ENCODE assay signal across 14 cellular contexts in genomic region chr13:110365876-110366275, GRCh38. TPM values are rescaled to one million over a fixed set of nuclear protein-coding genes. Genes with fewer than 3 reads are reported as not detected.
"Had no signal": no experiment of that assay in that cellular context is flagged by ENCODE, and none has a peak within 500 bp of the region (broad histone marks: within the 10 kb centered on the region; RNA-seq: fewer than 3 reads in every experiment).

No MANE protein-coding gene starts in this region.

- ATAC-seq: left colon, lower lobe of right lung had no signal

- H3K36me3 ChIP-seq: esophagus squamous epithelium, lower lobe of right lung had no signal

- H3K4me3 ChIP-seq: esophagus squamous epithelium, hepatocyte, lower lobe of right lung had no signal

- H3K9me3 ChIP-seq: esophagus squamous epithelium, lower lobe of right lung, SK-N-SH had no signal

- DNase-seq: activated naive CD4-positive, alpha-beta T cell; activated naive CD8-positive, alpha-beta T cell treated with anti-CD3 and anti-CD28 coated beads for 36 hours; amygdala; effector CD8-positive, alpha-beta T cell; esophagus squamous epithelium; foreskin fibroblast; left colon; lower lobe of right lung; nephron progenitor cell; nucleus accumbens; SHP77; SK-N-SH had no signal

- H3K27me3 ChIP-seq: esophagus squamous epithelium, hepatocyte had no signal

- H3K27ac ChIP-seq: hepatocyte, lower lobe of right lung had no signal

- H3K9ac ChIP-seq: SK-N-SH had no signal

RNA-seq across cellular contexts. Expression of gene COL4A2, which starts 58.8 kb away (rescaled TPM):
- total RNA-seq: activated CD8-positive, alpha-beta memory T cell treated with anti-CD3 and anti-CD28 coated beads for 36 hours; activated naive CD8-positive, alpha-beta T cell treated with anti-CD3 and anti-CD28 coated beads for 36 hours had no signal

RNA-seq across cellular contexts. Expression of gene COL4A1, which starts 58.9 kb away (rescaled TPM):
- total RNA-seq: activated CD8-positive, alpha-beta memory T cell treated with anti-CD3 and anti-CD28 coated beads for 36 hours; activated naive CD8-positive, alpha-beta T cell treated with anti-CD3 and anti-CD28 coated beads for 36 hours had no signal
